In the genomic region with DNA sequence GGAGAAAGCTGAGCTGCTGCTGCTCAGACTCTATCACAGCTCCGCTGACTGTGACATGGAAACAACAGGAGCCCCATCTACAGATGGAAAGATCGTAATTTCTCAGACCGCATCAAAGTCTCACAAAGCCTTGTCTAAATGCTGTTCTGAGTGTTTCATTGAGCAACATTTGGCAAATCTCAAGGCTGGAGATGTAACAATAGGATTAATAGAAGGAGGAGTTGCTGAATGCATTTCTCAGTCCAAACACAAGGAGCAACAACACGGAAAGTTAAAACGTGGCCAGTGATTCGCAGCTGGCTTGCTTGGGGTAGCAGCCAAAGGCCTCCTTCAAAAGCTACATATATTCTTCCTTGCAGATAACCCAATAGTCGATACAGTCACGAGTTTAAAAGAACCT, we compare ENCODE assay signal across 12 cellular contexts. TPM values are rescaled to one million over a fixed set of nuclear protein-coding genes. Genes with fewer than 3 reads are reported as not detected.
A peak's percentile ranks its signal among the peaks of the same experiment; 100 is the strongest.
DNase-seq lines count a peak whose midpoint lies in the region; ATAC-seq and TF ChIP-seq lines count a peak whose summit lies in the region.
"Had no signal": no experiment of that assay in that cellular context is flagged by ENCODE, and none has a peak within 500 bp of the region (broad histone marks: within the 10 kb centered on the region; RNA-seq: fewer than 3 reads in every experiment).

No MANE protein-coding gene starts in this region.

- no peaks in the 10 kb centered on the region for H3K9me3 ChIP-seq in skeletal muscle tissue (ENCODE audit: control insufficient read depth in 3 of 3, low read length in 3 of 3)

- H3K4me3 Mint-ChIP-seq in GM23338: no peak overlapping the region
- H3K4me3 Mint-ChIP-seq in T-helper 1 cell treated with Interleukin-12 subunit alpha and Interleukin-12 subunit beta and Interleukin-4 antibody, amounts not matched to agents 30 μg/mL and 1 μg/mL, for 36 hours: peak overlapping the region; percentile 41
- no peak overlapping the region for H3K4me3 Mint-ChIP-seq in natural killer cell treated with Interleukin-12 subunit alpha and Interleukin-12 subunit beta and Interleukin-15 and Interleukin-18, amount 100 ng/mL, for 72 hours
- H3K4me3 Mint-ChIP-seq: neural crest cell had no signal

- no peaks in the 10 kb centered on the region for H4K20me1 ChIP-seq in GM23338 (replicated peaks; ENCODE audit: insufficient read depth)

- no peak overlapping the region for H3K27ac ChIP-seq in GM23338 (ENCODE audit: low read depth)
- H3K27ac ChIP-seq in skeletal muscle tissue (ENCODE audit: low read depth, low read length): peak overlapping the region; percentile 36

- H3K36me3 Mint-ChIP-seq in GM23338 (ENCODE audit: low read depth): no peaks in the 10 kb centered on the region
- H3K36me3 Mint-ChIP-seq in T-helper 1 cell treated with Interleukin-12 subunit alpha and Interleukin-12 subunit beta and Interleukin-4 antibody, amounts not matched to agents 30 μg/mL and 1 μg/mL, for 36 hours (ENCODE audit: low read depth): no peaks in the 10 kb centered on the region
- no peaks in the 10 kb centered on the region for H3K36me3 Mint-ChIP-seq in natural killer cell treated with Interleukin-12 subunit alpha and Interleukin-12 subunit beta and Interleukin-15 and Interleukin-18, amount 100 ng/mL, for 72 hours

- no peaks in the 10 kb centered on the region for H3K27me3 ChIP-seq in GM23338 (ENCODE audit: insufficient read depth)
- peaks cover 0 to 9% (median 0%) of the 10 kb centered on the region in 3 donors for H3K27me3 ChIP-seq in skeletal muscle tissue (ENCODE audit: control insufficient read depth in 3 of 3, insufficient read depth in 3 of 3, low read length in 3 of 3)

- H3K4me1 ChIP-seq in GM23338 (ENCODE audit: insufficient read depth): no peaks in the 10 kb centered on the region
- H3K4me1 ChIP-seq in skeletal muscle tissue (ENCODE audit: control insufficient read depth in 3 of 3, insufficient read depth in 3 of 3, low read length in 3 of 3): peaks cover 0 to 7% (median 4%) of the 10 kb centered on the region in 3 donors

- ATAC-seq in GM23338: no peak; the same call in 2 of the 3 replicates
- peak; percentile 86 for ATAC-seq in Right ventricle myocardium superior (ENCODE audit: poor library complexity)
- no peak for ATAC-seq in HG02885 (IDR thresholded peaks at IDR 0.05; ENCODE audit: poor library complexity, unreplicated experiment)
- no peak for ATAC-seq in natural killer cell treated with Interleukin-12 subunit alpha and Interleukin-12 subunit beta and Interleukin-15 and Interleukin-18, amount 100 ng/mL, for 72 hours

- no peaks in the 10 kb centered on the region for H3K9me3 Mint-ChIP-seq in GM23338
- no peaks in the 10 kb centered on the region for H3K9me3 Mint-ChIP-seq in T-helper 1 cell treated with Interleukin-12 subunit alpha and Interleukin-12 subunit beta and Interleukin-4 antibody, amounts not matched to agents 30 μg/mL and 1 μg/mL, for 36 hours
- H3K9me3 Mint-ChIP-seq in natural killer cell treated with Interleukin-12 subunit alpha and Interleukin-12 subunit beta and Interleukin-15 and Interleukin-18, amount 100 ng/mL, for 72 hours: no peaks in the 10 kb centered on the region

- H3K9me2 ChIP-seq in GM23338 (ENCODE audit: insufficient read depth): peaks cover 8% of the 10 kb centered on the region; the same call in 1 of the 2 replicates

- no peaks in the 10 kb centered on the region for H3F3A ChIP-seq in GM23338 (replicated peaks; ENCODE audit: low read depth)

- in situ Hi-C loops in G401 (cut with HindIII; ENCODE audit: low sequenced_read_pairs): no loop called here

- H3K4me1 Mint-ChIP-seq in GM23338: no peaks in the 10 kb centered on the region; the same call in 2 of the 3 replicates
- peaks cover 14% of the 10 kb centered on the region for H3K4me1 Mint-ChIP-seq in T-helper 1 cell treated with Interleukin-12 subunit alpha and Interleukin-12 subunit beta and Interleukin-4 antibody, amounts not matched to agents 30 μg/mL and 1 μg/mL, for 36 hours (ENCODE audit: low read depth)
- no peaks in the 10 kb centered on the region for H3K4me1 Mint-ChIP-seq in natural killer cell treated with Interleukin-12 subunit alpha and Interleukin-12 subunit beta and Interleukin-15 and Interleukin-18, amount 100 ng/mL, for 72 hours (ENCODE audit: low read depth in 2 of 2)

- H2AFZ ChIP-seq in GM23338: peak overlapping the region; percentile 87; the same call in 1 of the 2 replicates

- intact Hi-C loops in Right ventricle myocardium superior (cut with DNase I): no loop called here

- H3K4me2 ChIP-seq in GM23338: no peak overlapping the region

- no peaks in the 10 kb centered on the region for H3K79me2 ChIP-seq in GM23338 (replicated peaks; ENCODE audit: insufficient read depth)

- H3K9ac ChIP-seq in skeletal muscle tissue (ENCODE audit: low read depth in 1 of 3, low read length in 3 of 3): no peak overlapping the region

- H3K36me3 ChIP-seq in GM23338 (ENCODE audit: insufficient read depth): no peaks in the 10 kb centered on the region
- no peaks in the 10 kb centered on the region for H3K36me3 ChIP-seq in skeletal muscle tissue (ENCODE audit: control insufficient read depth in 3 of 3, insufficient read depth in 3 of 3, low read length in 3 of 3)

- no peak overlapping the region for H3K4me3 ChIP-seq in GM23338
- peak overlapping the region in 2 of 3 donors; percentile 13 to 48 for H3K4me3 ChIP-seq in skeletal muscle tissue (ENCODE audit: low read length in 3 of 3)

- no peaks in the 10 kb centered on the region for H3K27me3 Mint-ChIP-seq in GM23338 (ENCODE audit: insufficient read depth, low read depth, poor library complexity)
- H3K27me3 Mint-ChIP-seq in T-helper 1 cell treated with Interleukin-12 subunit alpha and Interleukin-12 subunit beta and Interleukin-4 antibody, amounts not matched to agents 30 μg/mL and 1 μg/mL, for 36 hours (ENCODE audit: low read depth): peaks cover 6% of the 10 kb centered on the region
- peaks cover 7 to 11% of the 10 kb centered on the region in 2 donors for H3K27me3 Mint-ChIP-seq in natural killer cell treated with Interleukin-12 subunit alpha and Interleukin-12 subunit beta and Interleukin-15 and Interleukin-18, amount 100 ng/mL, for 72 hours

- TF ChIP-seq CTCF in GM23338 (conservative IDR thresholded peaks at IDR 0.05; ENCODE audit: low read depth in 2 of 2): 0 out of 4 replicates have a peak, but pooled peaks of 1 of the 2 experiments have one; percentile 6

- DNase-seq in GM23338 (ENCODE audit: low spot score) (peak; percentile 16), Right ventricle myocardium superior (no peak), G401 (ENCODE audit: low spot score) (no peak)
- no peak for DNase-seq in natural killer cell treated with Interleukin-12 subunit alpha and Interleukin-12 subunit beta and Interleukin-15 and Interleukin-18, amount 100 ng/mL, for 72 hours (ENCODE audit: low spot score)
- DNase-seq: central memory CD4-positive, alpha-beta T cell; KG1; kidney glomerular epithelial cell; NCI-H446 had no signal

- no peak overlapping the region for H3K27ac Mint-ChIP-seq in GM23338
- peak overlapping the region; percentile 55 for H3K27ac Mint-ChIP-seq in T-helper 1 cell treated with Interleukin-12 subunit alpha and Interleukin-12 subunit beta and Interleukin-4 antibody, amounts not matched to agents 30 μg/mL and 1 μg/mL, for 36 hours
- no peak overlapping the region for H3K27ac Mint-ChIP-seq in natural killer cell treated with Interleukin-12 subunit alpha and Interleukin-12 subunit beta and Interleukin-15 and Interleukin-18, amount 100 ng/mL, for 72 hours

TF ChIP-seq in GM23338, 12 proteins besides CTCF, POLR2A, EP300 and RAD21:
- TF ChIP-seq NANOG (IDR thresholded peaks at IDR 0.05; ENCODE audit: borderline replicate concordance): no peak
TF ChIP-seq in GM23338: peak in this region for 0.

RNA-seq across cellular contexts. Expression of a gene that starts 55.7 kb away (rescaled TPM):
- total RNA-seq in GM23338 (2014; rRNA removed; shearing (Covaris generic)): 39.5 and 41.6 TPM in 2 replicates
- polyA plus RNA-seq in GM23338 (2016; fragmentation: Nextera tagmentation; extraction: Ambion mirVana): 110 and 119 TPM in 2 replicates
- 20.2 TPM for total RNA-seq in Right ventricle myocardium superior
- 12.0 TPM for total RNA-seq in skeletal muscle tissue
- total RNA-seq in G401 (2014; rRNA removed; shearing (Covaris generic)): 36.4 and 40.2 TPM in 2 replicates
- total RNA-seq in natural killer cell treated with Interleukin-12 subunit alpha and Interleukin-12 subunit beta and Interleukin-15 and Interleukin-18, amount 100 ng/mL, for 72 hours: 10 to 100 TPM; 17.3 to 23.8 TPM

RNA-seq across cellular contexts. Expression of a gene that starts 55.8 kb away (rescaled TPM):
- total RNA-seq in GM23338 (2014; rRNA removed; shearing (Covaris generic)): 65.9 and 70.2 TPM in 2 replicates
- 179 TPM in 2 replicates for polyA plus RNA-seq in GM23338 (2016; fragmentation: Nextera tagmentation; extraction: Ambion mirVana)
- total RNA-seq in Right ventricle myocardium superior (0.32 TPM), skeletal muscle tissue (7.8 TPM)
- 21.1 and 21.9 TPM in 2 replicates for total RNA-seq in G401 (2014; rRNA removed; shearing (Covaris generic))
- total RNA-seq in natural killer cell treated with Interleukin-12 subunit alpha and Interleukin-12 subunit beta and Interleukin-15 and Interleukin-18, amount 100 ng/mL, for 72 hours: 10 to 100 TPM; 18.1 to 31.1 TPM
